16 cellular contexts compared by ENCODE assay signal in the genomic region with DNA sequence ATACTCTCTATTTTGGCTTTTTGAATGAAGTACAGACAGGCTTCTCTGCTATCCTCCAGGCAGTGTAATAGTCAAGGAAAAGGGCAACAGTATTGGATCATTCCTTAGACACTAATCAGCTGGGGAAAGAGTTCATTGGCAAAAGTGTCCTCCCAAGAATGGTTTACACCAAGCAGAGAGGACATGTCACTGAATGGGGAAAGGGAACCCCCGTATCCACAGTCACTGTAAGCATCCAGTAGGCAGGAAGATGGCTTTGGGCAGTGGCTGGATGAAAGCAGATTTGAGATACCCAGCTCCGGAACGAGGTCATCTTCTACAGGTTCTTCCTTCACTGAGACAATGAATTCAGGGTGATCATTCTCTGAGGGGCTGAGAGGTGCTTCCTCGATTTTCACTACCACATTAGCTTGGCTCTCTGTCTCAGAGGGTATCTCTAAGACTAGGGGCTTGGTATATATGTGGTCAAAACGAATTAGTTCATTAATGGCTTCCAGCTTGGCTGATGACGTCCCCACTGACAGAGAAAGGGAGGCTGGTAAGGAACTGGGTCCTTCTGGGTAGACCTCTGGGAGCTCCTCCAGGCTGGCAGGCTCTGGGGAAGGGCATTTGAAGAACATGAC. TPM values are rescaled to one million over a fixed set of nuclear protein-coding genes. Genes with fewer than 3 reads are reported as not detected.
DNase-seq lines count a peak whose midpoint lies in the region; ATAC-seq, FAIRE-seq and TF ChIP-seq lines count a peak whose summit lies in the region.
"Had no signal": no experiment of that assay in that cellular context is flagged by ENCODE, and none has a peak within 500 bp of the region (broad histone marks: within the 10 kb centered on the region; RNA-seq: fewer than 3 reads in every experiment).

No MANE protein-coding gene starts in this region.

- ATAC-seq in heart right ventricle (no peak), HG02623 (IDR thresholded peaks at IDR 0.05; ENCODE audit: unreplicated experiment) (no peak)

- H3K4me3 ChIP-seq in cardiac muscle cell = no peak overlapping the region
- no peak overlapping the region for H3K4me3 ChIP-seq in heart right ventricle
- H3K4me3 ChIP-seq in liver (ENCODE audit: low read depth in 1 of 3, low read length in 3 of 3) = no peak overlapping the region

- POLR2A ChIA-PET in activated CD4-positive, alpha-beta memory T cell treated with anti-CD3 and anti-CD28 coated beads, Interleukin-2, amount 10 ng/mL, durations not matched to agents 7 days and 5 days (lab: Charles Lee) = interaction anchor here (0.7 to 15.8 kb wide), 8 partner anchors 10 to 54 kb away, joined by 3 to 348 read pairs (median 4); partner anchors contain the start of genes CHEK2 and HSCB

- H3K36me3 ChIP-seq in cardiac muscle cell = peaks cover 38% of the 10 kb centered on the region
- peaks cover 0 to 70% (median 33%) of the 10 kb centered on the region in 9 donors for H3K36me3 ChIP-seq in heart right ventricle
- peaks cover 8 to 52% (median 39%) of the 10 kb centered on the region in 4 donors for H3K36me3 ChIP-seq in liver (ENCODE audit: control insufficient read depth in 4 of 4, insufficient read depth in 3 of 4, low read depth in 1 of 4, low read length in 3 of 4)

- peak overlapping the region; percentile 55 for H3K27ac Mint-ChIP-seq in activated CD4-positive, alpha-beta memory T cell treated with anti-CD3 and anti-CD28 coated beads, Interleukin-2, amount 10 ng/mL, durations not matched to agents 7 days and 5 days

- H3K27me3 Mint-ChIP-seq in activated CD4-positive, alpha-beta memory T cell treated with anti-CD3 and anti-CD28 coated beads, Interleukin-2, amount 10 ng/mL, durations not matched to agents 7 days and 5 days = no peaks in the 10 kb centered on the region

- TF ChIP-seq CTCF in cardiac muscle cell (IDR thresholded peaks at IDR 0.05; ENCODE audit: low read depth, low read length) (no peak), heart right ventricle (IDR thresholded peaks at IDR 0.05) (no peak), liver (IDR thresholded peaks at IDR 0.05; ENCODE audit: low read depth, low read length, missing input control) (no peak), D721Med (IDR thresholded peaks at IDR 0.05; ENCODE audit: insufficient read depth, missing control alignments) (no peak)

- WGBS in heart right ventricle, 2 donors = 78 to 79% methylated on average over 6 of the region's 6 CpGs
- WGBS in liver = 69% methylated on average over 6 of the region's 6 CpGs

- peaks cover 77% of the 10 kb centered on the region for H3K36me3 Mint-ChIP-seq in activated CD4-positive, alpha-beta memory T cell treated with anti-CD3 and anti-CD28 coated beads, Interleukin-2, amount 10 ng/mL, durations not matched to agents 7 days and 5 days (ENCODE audit: low read depth)

- CTCF ChIA-PET in activated CD4-positive, alpha-beta memory T cell treated with anti-CD3 and anti-CD28 coated beads, Interleukin-2, amount 10 ng/mL, durations not matched to agents 7 days and 5 days (lab: Charles Lee) = interaction anchor here (1.5 to 2.3 kb wide), 2 partner anchors 21 to 34 kb away, joined by 5 to 11 read pairs; no protein-coding TSS in a partner anchor

- in situ Hi-C loops in KBM-7 (cut with MboI; ENCODE audit: low pct_unique_long_range_greater_than_20kb, low sequenced_read_pairs) = no loop called here

- H3K9me3 Mint-ChIP-seq in activated CD4-positive, alpha-beta memory T cell treated with anti-CD3 and anti-CD28 coated beads, Interleukin-2, amount 10 ng/mL, durations not matched to agents 7 days and 5 days = no peaks in the 10 kb centered on the region

- peak overlapping the region in 1 of 2 donors; percentile 47 for H3K9ac ChIP-seq in liver (ENCODE audit: low read depth in 1 of 2, low read length in 2 of 2)

- H3K4me1 Mint-ChIP-seq in activated CD4-positive, alpha-beta memory T cell treated with anti-CD3 and anti-CD28 coated beads, Interleukin-2, amount 10 ng/mL, durations not matched to agents 7 days and 5 days = peaks cover 67% of the 10 kb centered on the region

- no peak for FAIRE-seq in D721Med (lab: Jason Lieb, UNC)
- FAIRE-seq: GM18507 had no signal

- no peaks in the 10 kb centered on the region for H3K4me1 ChIP-seq in cardiac muscle cell (ENCODE audit: low read depth)
- peaks cover 10 to 79% (median 47%) of the 10 kb centered on the region in 9 donors for H3K4me1 ChIP-seq in heart right ventricle
- H3K4me1 ChIP-seq in liver (ENCODE audit: control insufficient read depth in 4 of 4, insufficient read depth in 4 of 4, low read length in 3 of 4) = peaks cover 0 to 31% (median 13%) of the 10 kb centered on the region in 4 donors
- H3K4me1 ChIP-seq: BE2C had no signal

- peak overlapping the region; percentile 54 for H3K27ac ChIP-seq in cardiac muscle cell
- H3K27ac ChIP-seq in heart right ventricle = peak overlapping the region in 3 of 10 donors; percentile 1 to 33 (median 27)
- peak overlapping the region; percentile 9 to 19 for H3K27ac ChIP-seq in liver (ENCODE audit: low read depth in 1 of 2, low read length in 2 of 2)

- peak overlapping the region; percentile 35 for H3K4me3 Mint-ChIP-seq in activated CD4-positive, alpha-beta memory T cell treated with anti-CD3 and anti-CD28 coated beads, Interleukin-2, amount 10 ng/mL, durations not matched to agents 7 days and 5 days

- intact Hi-C loops in heart right ventricle (cut with DNase I) = loop anchor here in 1 of 10 donors (5.0 kb wide), 1 partner anchor 102 kb away; no protein-coding TSS in a partner anchor

- H3K27me3 ChIP-seq in cardiac muscle cell (no peaks in the 10 kb centered on the region), heart right ventricle (no peaks in the 10 kb centered on the region), liver (ENCODE audit: control insufficient read depth in 4 of 4, insufficient read depth in 4 of 4, low read length in 3 of 4) (no peaks in the 10 kb centered on the region)
- H3K27me3 ChIP-seq: BE2C had no signal

- TF ChIP-seq RAD21 in liver (IDR thresholded peaks at IDR 0.05) = no peak

- no peaks in the 10 kb centered on the region for H3K9me3 ChIP-seq in cardiac muscle cell (ENCODE audit: low read depth)
- H3K9me3 ChIP-seq in heart right ventricle = no peaks in the 10 kb centered on the region
- no peaks in the 10 kb centered on the region for H3K9me3 ChIP-seq in liver (ENCODE audit: control insufficient read depth in 4 of 4, low read length in 3 of 4)
- H3K9me3 ChIP-seq: BE2C had no signal

- DNase-seq in cardiac muscle cell (ENCODE audit: low read depth in 1 of 2, low spot score in 1 of 2) (no peak), heart right ventricle (no peak), KBM-7 (no peak), GOT3 (lab: John Stamatoyannopoulos, UW) (no peak), D721Med (ENCODE audit: insufficient read length, low spot score) (no peak)
- DNase-seq in activated CD4-positive, alpha-beta memory T cell treated with anti-CD3 and anti-CD28 coated beads, Interleukin-2, amount 10 ng/mL, durations not matched to agents 7 days and 5 days = no peak
- DNase-seq: activated CD4-positive, alpha-beta T cell treated with anti-CD3 and anti-CD28 coated beads, Interleukin-2, amount 50 U/mL, for 4 hours; amniotic stem cell; BE2C; dermis blood vessel endothelial cell; GDM1; NCI-H510A; stimulated activated CD4-positive, alpha-beta T cell treated with anti-CD3 and anti-CD28 coated beads, Interleukin-2, amount 100 ng/mL, for 24 hours had no signal

TF ChIP-seq in liver, 16 proteins besides CTCF, POLR2A, EP300 and RAD21:
- no peak for TF ChIP-seq HNF4G (IDR thresholded peaks at IDR 0.05)
- TF ChIP-seq JUND (IDR thresholded peaks at IDR 0.05) = peak in 1 of 2 donors; percentile 53

RNA-seq across cellular contexts. Expression of gene XBP1, which starts 5.2 kb away (rescaled TPM):
- 96.8 and 174 TPM in 2 replicates for total RNA-seq in cardiac muscle cell
- 115 and 179 TPM in 2 replicates for polyA plus RNA-seq in cardiac muscle cell
- 100 to 1,000 TPM in 2 of 10 donors, 10 to 100 TPM in 8; 56.5 to 140 (median 67.9) TPM for total RNA-seq in heart right ventricle
- polyA plus RNA-seq in heart right ventricle = 100 to 1,000 TPM in 1 of 2 donors, 10 to 100 TPM in 1; 22.5 to 138 TPM
- total RNA-seq in activated CD4-positive, alpha-beta memory T cell treated with anti-CD3 and anti-CD28 coated beads, Interleukin-2, amount 10 ng/mL, durations not matched to agents 7 days and 5 days = 100 to 1,000 TPM; 263 to 266 TPM
- total RNA-seq in liver = 100 to 1,000 TPM; 597 to 613 TPM
- polyA plus RNA-seq in liver = 100 to 1,000 TPM; 303 to 705 TPM

RNA-seq across cellular contexts. Expression of gene CCDC117, which starts 22.7 kb away (rescaled TPM):
- total RNA-seq in cardiac muscle cell = 29.0 and 37.9 TPM in 2 replicates
- 29.1 and 35.8 TPM in 2 replicates for polyA plus RNA-seq in cardiac muscle cell
- total RNA-seq in heart right ventricle = 10 to 100 TPM in 7 of 10 donors, 1 to 10 TPM in 3; 7.7 to 15.0 (median 11.5) TPM
- 1 to 10 TPM; 5.9 to 9.4 TPM for polyA plus RNA-seq in heart right ventricle
- 10 to 100 TPM; 33.6 to 35.2 TPM for total RNA-seq in activated CD4-positive, alpha-beta memory T cell treated with anti-CD3 and anti-CD28 coated beads, Interleukin-2, amount 10 ng/mL, durations not matched to agents 7 days and 5 days
- total RNA-seq in liver = 10 to 100 TPM; 23.2 to 24.0 TPM
- polyA plus RNA-seq in liver = 1 to 10 TPM; 8.1 to 9.3 TPM

RNA-seq across cellular contexts. Expression of gene HSCB, which starts 53.3 kb away (rescaled TPM):
- total RNA-seq in cardiac muscle cell (21.5 and 22.9 TPM in 2 replicates), heart right ventricle (10 to 100 TPM in 3 of 10 donors, 1 to 10 TPM in 7; 7.1 to 13.8 (median 8.7) TPM), liver (10 to 100 TPM; 12.2 to 14.0 TPM)
- polyA plus RNA-seq in cardiac muscle cell (14.6 and 27.0 TPM in 2 replicates), heart right ventricle (10 to 100 TPM; 15.0 to 16.8 TPM), liver (10 to 100 TPM; 16.2 to 22.1 TPM)
- total RNA-seq in activated CD4-positive, alpha-beta memory T cell treated with anti-CD3 and anti-CD28 coated beads, Interleukin-2, amount 10 ng/mL, durations not matched to agents 7 days and 5 days = 10 to 100 TPM; 14.4 to 16.1 TPM

RNA-seq across cellular contexts. Expression of gene CHEK2, which starts 53.6 kb away (rescaled TPM):
- total RNA-seq in cardiac muscle cell (8.1 and 30.3 TPM in 2 replicates), heart right ventricle (1 to 10 TPM in 7 of 10 donors, under 1 TPM in 3; 0.74 to 8.0 (median 1.6) TPM), liver (10 to 100 TPM in 1 of 2 donors, 1 to 10 TPM in 1; 2.8 to 10.6 TPM)
- polyA plus RNA-seq in cardiac muscle cell (15.0 and 28.4 TPM in 2 replicates), heart right ventricle (1 to 10 TPM; 2.8 to 6.1 TPM), liver (1 to 10 TPM; 1.4 to 2.7 TPM)
- total RNA-seq in activated CD4-positive, alpha-beta memory T cell treated with anti-CD3 and anti-CD28 coated beads, Interleukin-2, amount 10 ng/mL, durations not matched to agents 7 days and 5 days = 10 to 100 TPM; 38.7 to 39.8 TPM
